Comparison of ENCODE assay signal across 18 cellular contexts in the genomic region with DNA sequence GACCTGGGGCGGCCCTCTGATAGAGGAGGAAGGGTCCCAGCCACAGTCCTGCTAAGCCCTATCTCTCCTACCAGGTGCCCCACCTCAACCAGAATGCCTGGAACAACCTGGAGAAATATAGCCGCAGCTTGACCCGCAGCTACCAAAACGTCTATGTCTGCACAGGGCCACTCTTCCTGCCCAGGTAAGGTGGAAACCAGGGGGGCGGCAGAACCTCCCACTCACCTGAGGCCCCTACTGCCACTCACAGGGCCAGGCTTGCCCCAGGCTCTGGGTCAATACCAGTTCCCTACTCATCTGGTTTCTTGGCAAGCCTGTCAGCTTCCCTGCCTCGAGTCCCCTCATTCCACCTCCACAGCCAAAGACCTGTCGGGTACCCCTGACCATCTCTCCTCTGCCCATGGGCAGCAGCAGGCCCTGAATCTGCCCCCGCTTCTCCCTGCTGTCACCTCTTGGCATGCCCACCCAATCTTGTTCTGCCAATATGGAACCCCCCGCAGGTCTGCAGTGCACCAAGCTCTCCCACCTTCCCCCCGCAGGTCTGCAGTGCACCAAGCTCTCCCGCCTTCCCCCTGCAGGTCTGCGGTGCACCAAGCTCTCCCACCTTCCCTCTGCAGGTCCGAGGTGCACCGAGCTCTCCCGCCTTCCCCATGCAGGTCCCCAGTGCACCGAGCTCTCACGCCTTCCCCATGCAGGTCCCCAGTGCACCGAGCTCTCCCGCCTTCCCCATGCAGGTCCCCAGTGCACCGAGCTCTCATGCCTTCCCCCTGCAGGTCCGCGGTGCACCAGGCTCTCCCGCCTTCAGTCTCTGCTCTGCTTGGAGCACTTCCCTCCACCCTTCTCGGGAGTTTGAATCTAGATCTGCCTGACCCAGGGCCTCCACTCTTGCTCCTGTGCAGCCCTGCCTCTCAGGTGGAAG. TPM values are rescaled to one million over a fixed set of nuclear protein-coding genes. Genes with fewer than 3 reads are reported as not detected.
DNase-seq lines count a peak whose midpoint lies in the region; ATAC-seq and TF ChIP-seq lines count a peak whose summit lies in the region.
"Had no signal": no experiment of that assay in that cellular context is flagged by ENCODE, and none has a peak within 500 bp of the region (broad histone marks: within the 10 kb centered on the region; RNA-seq: fewer than 3 reads in every experiment).

No MANE protein-coding gene starts in this region.

- H3K27ac ChIP-seq in GM23338 (ENCODE audit: low read depth): no peak overlapping the region
- H3K27ac ChIP-seq: brain microvascular endothelial cell, lower lobe of right lung, SJSA1 had no signal

- peaks cover 17% of the 10 kb centered on the region for H3K4me1 Mint-ChIP-seq in activated naive CD8-positive, alpha-beta T cell (ENCODE audit: low read depth)
- peaks cover 21% of the 10 kb centered on the region for H3K4me1 Mint-ChIP-seq in activated naive CD8-positive, alpha-beta T cell treated with anti-CD3 and anti-CD28 coated beads, Interleukin-2, amount 50 U/mL, for 24 hours
- H3K4me1 Mint-ChIP-seq in GM23338: peaks cover 12% of the 10 kb centered on the region; the same call in 2 of the 3 replicates
- peaks cover 24% of the 10 kb centered on the region for H3K4me1 Mint-ChIP-seq in central memory CD8-positive, alpha-beta T cell
- H3K4me1 Mint-ChIP-seq in stimulated activated naive B cell treated with anti-CD40 and anti-IgM and Interleukin-4, amounts not matched to agents 10 μg/mL and 1 μg/mL and 100 μg/mL, for 72 hours: peaks cover 22 to 34% of the 10 kb centered on the region in 2 donors

- H3K36me3 ChIP-seq in GM23338 (ENCODE audit: insufficient read depth): peaks cover 13% of the 10 kb centered on the region; the same call in 1 of the 2 replicates

- no peak overlapping the region for H3K4me2 ChIP-seq in GM23338

- peak overlapping the region; percentile 35 for H3K4me3 Mint-ChIP-seq in activated naive CD8-positive, alpha-beta T cell
- no peak overlapping the region for H3K4me3 Mint-ChIP-seq in activated naive CD8-positive, alpha-beta T cell treated with anti-CD3 and anti-CD28 coated beads, Interleukin-2, amount 50 U/mL, for 24 hours
- no peak overlapping the region; the same call in 2 of the 3 replicates for H3K4me3 Mint-ChIP-seq in GM23338
- H3K4me3 Mint-ChIP-seq in central memory CD8-positive, alpha-beta T cell: peak overlapping the region; percentile 81
- peak overlapping the region; percentile 9 to 68 for H3K4me3 Mint-ChIP-seq in stimulated activated naive B cell treated with anti-CD40 and anti-IgM and Interleukin-4, amounts not matched to agents 10 μg/mL and 1 μg/mL and 100 μg/mL, for 72 hours

- no peaks in the 10 kb centered on the region; the same call in 1 of the 2 replicates for H3K27me3 ChIP-seq in GM23338 (ENCODE audit: insufficient read depth)
- H3K27me3 ChIP-seq: brain microvascular endothelial cell, SJSA1 had no signal

- H2AFZ ChIP-seq in GM23338: no peak overlapping the region

- no peak for ATAC-seq in activated naive CD8-positive, alpha-beta T cell treated with anti-CD3 and anti-CD28 coated beads, Interleukin-2, amount 50 U/mL, for 24 hours
- no peak for ATAC-seq in GM23338
- ATAC-seq in central memory CD8-positive, alpha-beta T cell (replicated peaks; ENCODE audit: extremely low read depth, poor library complexity, severe bottlenecking): no peak
- no peak for ATAC-seq in stimulated activated naive B cell treated with anti-CD40 and anti-IgM and Interleukin-4, amounts not matched to agents 10 μg/mL and 1 μg/mL and 100 μg/mL, for 72 hours (replicated peaks)
- ATAC-seq: lower lobe of right lung had no signal

- no peak for DNase-seq in activated naive CD8-positive, alpha-beta T cell treated with anti-CD3 and anti-CD28 coated beads, Interleukin-2, amount 50 U/mL, for 24 hours
- no peak for DNase-seq in GM23338 (ENCODE audit: low spot score)
- DNase-seq in central memory CD8-positive, alpha-beta T cell (ENCODE audit: low spot score in 2 of 2): no peak
- no peak for DNase-seq in stimulated activated naive B cell treated with anti-CD40 and anti-IgM and Interleukin-4, amounts not matched to agents 10 μg/mL and 1 μg/mL and 100 μg/mL, for 72 hours
- no peak for DNase-seq in HT-29 (ENCODE audit: low spot score)
- DNase-seq in HPDE6-E6E7 (ENCODE audit: extremely low spot score): no peak
- no peak for DNase-seq in retina
- DNase-seq: activated effector memory CD4-positive, alpha-beta T cell treated with anti-CD3 and anti-CD28 coated beads, Interleukin-2, amount 50 U/mL, for 16 hours; brain microvascular endothelial cell; dermis blood vessel endothelial cell; IMR-90; lower lobe of right lung; MV-4-11; NCI-H2029; NCI-H524; stimulated activated CD4-positive, alpha-beta T cell treated with anti-CD3 and anti-CD28 coated beads, Interleukin-15, amount 100 ng/mL, for 24 hours had no signal

- peaks cover 6% of the 10 kb centered on the region for H3F3A ChIP-seq in GM23338 (replicated peaks; ENCODE audit: low read depth)

- H3K4me1 ChIP-seq in GM23338 (ENCODE audit: insufficient read depth): no peaks in the 10 kb centered on the region; the same call in 1 of the 2 replicates

- H3K36me3 Mint-ChIP-seq in activated naive CD8-positive, alpha-beta T cell: no peaks in the 10 kb centered on the region
- peaks cover 12% of the 10 kb centered on the region for H3K36me3 Mint-ChIP-seq in activated naive CD8-positive, alpha-beta T cell treated with anti-CD3 and anti-CD28 coated beads, Interleukin-2, amount 50 U/mL, for 24 hours (ENCODE audit: low read depth)
- H3K36me3 Mint-ChIP-seq in GM23338 (ENCODE audit: low read depth): peaks cover 39% of the 10 kb centered on the region
- peaks cover 25% of the 10 kb centered on the region for H3K36me3 Mint-ChIP-seq in central memory CD8-positive, alpha-beta T cell (ENCODE audit: insufficient read depth)
- H3K36me3 Mint-ChIP-seq in stimulated activated naive B cell treated with anti-CD40 and anti-IgM and Interleukin-4, amounts not matched to agents 10 μg/mL and 1 μg/mL and 100 μg/mL, for 72 hours: peaks cover 41 to 50% of the 10 kb centered on the region in 2 donors

- H3K9me2 ChIP-seq in GM23338 (ENCODE audit: insufficient read depth): no peaks in the 10 kb centered on the region

- no peaks in the 10 kb centered on the region for H3K9me3 Mint-ChIP-seq in activated naive CD8-positive, alpha-beta T cell (ENCODE audit: low read depth)
- no peaks in the 10 kb centered on the region for H3K9me3 Mint-ChIP-seq in activated naive CD8-positive, alpha-beta T cell treated with anti-CD3 and anti-CD28 coated beads, Interleukin-2, amount 50 U/mL, for 24 hours
- no peaks in the 10 kb centered on the region for H3K9me3 Mint-ChIP-seq in GM23338
- H3K9me3 Mint-ChIP-seq in central memory CD8-positive, alpha-beta T cell: no peaks in the 10 kb centered on the region
- H3K9me3 Mint-ChIP-seq in stimulated activated naive B cell treated with anti-CD40 and anti-IgM and Interleukin-4, amounts not matched to agents 10 μg/mL and 1 μg/mL and 100 μg/mL, for 72 hours: no peaks in the 10 kb centered on the region

- H3K4me3 ChIP-seq in GM23338: no peak overlapping the region
- H3K4me3 ChIP-seq: lower lobe of right lung, SJSA1 had no signal

- no peaks in the 10 kb centered on the region for H3K27me3 Mint-ChIP-seq in activated naive CD8-positive, alpha-beta T cell
- no peaks in the 10 kb centered on the region for H3K27me3 Mint-ChIP-seq in activated naive CD8-positive, alpha-beta T cell treated with anti-CD3 and anti-CD28 coated beads, Interleukin-2, amount 50 U/mL, for 24 hours
- peaks cover 31% of the 10 kb centered on the region for H3K27me3 Mint-ChIP-seq in GM23338 (ENCODE audit: insufficient read depth, low read depth, poor library complexity)
- no peaks in the 10 kb centered on the region for H3K27me3 Mint-ChIP-seq in central memory CD8-positive, alpha-beta T cell
- no peaks in the 10 kb centered on the region for H3K27me3 Mint-ChIP-seq in stimulated activated naive B cell treated with anti-CD40 and anti-IgM and Interleukin-4, amounts not matched to agents 10 μg/mL and 1 μg/mL and 100 μg/mL, for 72 hours

- TF ChIP-seq CTCF in GM23338 (conservative IDR thresholded peaks at IDR 0.05; ENCODE audit: low read depth in 2 of 2): no peak

- no peaks in the 10 kb centered on the region for H3K79me2 ChIP-seq in GM23338 (replicated peaks; ENCODE audit: insufficient read depth)

- H4K20me1 ChIP-seq in GM23338 (replicated peaks; ENCODE audit: insufficient read depth): peaks cover 15% of the 10 kb centered on the region

- H3K27ac Mint-ChIP-seq in activated naive CD8-positive, alpha-beta T cell: peak overlapping the region; percentile 16
- no peak overlapping the region for H3K27ac Mint-ChIP-seq in activated naive CD8-positive, alpha-beta T cell treated with anti-CD3 and anti-CD28 coated beads, Interleukin-2, amount 50 U/mL, for 24 hours
- 0 out of 2 replicates have a peak overlapping the region, but pooled peaks have one; percentile 44 for H3K27ac Mint-ChIP-seq in GM23338
- peak overlapping the region; percentile 69 for H3K27ac Mint-ChIP-seq in central memory CD8-positive, alpha-beta T cell (ENCODE audit: low read depth)
- H3K27ac Mint-ChIP-seq in stimulated activated naive B cell treated with anti-CD40 and anti-IgM and Interleukin-4, amounts not matched to agents 10 μg/mL and 1 μg/mL and 100 μg/mL, for 72 hours: peak overlapping the region; percentile 57

TF ChIP-seq in GM23338, 12 proteins besides CTCF, POLR2A, EP300 and RAD21 (continues in another document):
- TF ChIP-seq POLR2AphosphoS5 (IDR thresholded peaks at IDR 0.05; ENCODE audit: low read depth): no peak

RNA-seq across cellular contexts. Expression of a gene that starts 2.6 kb away (rescaled TPM):
- 14.6 and 23.5 TPM in 2 replicates for total RNA-seq in GM23338 (2014; rRNA removed; shearing (Covaris generic))
- 15.1 and 19.2 TPM in 2 replicates for polyA plus RNA-seq in GM23338 (2016; fragmentation: Nextera tagmentation; extraction: Ambion mirVana)
- total RNA-seq in HT-29 (2014; rRNA removed; shearing (Covaris generic)): 52.1 and 70.8 TPM in 2 replicates

RNA-seq across cellular contexts. Expression of a gene that starts 8.7 kb away (rescaled TPM):
- total RNA-seq in GM23338 (2014; rRNA removed; shearing (Covaris generic)): 34.8 and 50.9 TPM in 2 replicates
- 28.5 and 33.5 TPM in 2 replicates for polyA plus RNA-seq in GM23338 (2016; fragmentation: Nextera tagmentation; extraction: Ambion mirVana)
- 97.6 and 121 TPM in 2 replicates for total RNA-seq in HT-29 (2014; rRNA removed; shearing (Covaris generic))

RNA-seq across cellular contexts. Expression of a gene that starts 33.9 kb away (rescaled TPM):
- 19.1 and 19.4 TPM in 2 replicates for total RNA-seq in GM23338 (2014; rRNA removed; shearing (Covaris generic))
- 7.8 and 8.3 TPM in 2 replicates for polyA plus RNA-seq in GM23338 (2016; fragmentation: Nextera tagmentation; extraction: Ambion mirVana)
- 24.0 and 25.4 TPM in 2 replicates for total RNA-seq in HT-29 (2014; rRNA removed; shearing (Covaris generic))

RNA-seq across cellular contexts. Expression of a gene that starts 49.2 kb away (rescaled TPM):
- total RNA-seq in GM23338 (2014; rRNA removed; shearing (Covaris generic)): 14.4 and 23.9 TPM in 2 replicates
- 6.5 and 7.0 TPM in 2 replicates for polyA plus RNA-seq in GM23338 (2016; fragmentation: Nextera tagmentation; extraction: Ambion mirVana)
- total RNA-seq in HT-29 (2014; rRNA removed; shearing (Covaris generic)): 17.2 and 18.5 TPM in 2 replicates

Comparison
In these comparisons a context has a peak if more than half of its experiments do, and no peak if none do; other contexts are left out.
1. H3K4me3 Mint-ChIP-seq: peak in activated naive CD8-positive, alpha-beta T cell (single experiment), central memory CD8-positive, alpha-beta T cell (single experiment) and stimulated activated naive B cell treated with anti-CD40 and anti-IgM and Interleukin-4, amounts not matched to agents 10 μg/mL and 1 μg/mL and 100 μg/mL, for 72 hours (2 of 2); none in activated naive CD8-positive, alpha-beta T cell treated with anti-CD3 and anti-CD28 coated beads, Interleukin-2, amount 50 U/mL, for 24 hours (single experiment) and GM23338 (single experiment).